Comparison of ENCODE assay signal across 14 cellular contexts in the genomic region with DNA sequence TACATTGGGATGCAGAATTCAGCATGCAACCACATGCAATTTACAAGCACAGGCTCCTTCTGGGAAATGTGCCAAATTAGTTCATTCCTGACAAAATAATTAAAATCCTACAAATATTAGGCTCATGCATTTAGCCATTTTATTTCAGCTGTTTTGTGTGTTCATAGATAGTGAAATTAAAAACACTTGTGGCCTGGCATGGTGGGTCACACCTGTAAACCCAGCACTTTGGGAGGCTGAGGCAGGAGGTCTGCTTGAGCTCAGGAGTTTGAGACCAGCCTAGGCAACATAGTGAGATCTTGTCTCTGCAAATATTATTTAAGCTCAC. TPM values are rescaled to one million over a fixed set of nuclear protein-coding genes. Genes with fewer than 3 reads are reported as not detected.
DNase-seq lines count a peak whose midpoint lies in the region; ATAC-seq and TF ChIP-seq lines count a peak whose summit lies in the region.
"Had no signal": no experiment of that assay in that cellular context is flagged by ENCODE, and none has a peak within 500 bp of the region (broad histone marks: within the 10 kb centered on the region; RNA-seq: fewer than 3 reads in every experiment).

No MANE protein-coding gene starts in this region.

- no peak for TF ChIP-seq POLR2A in thyroid gland (IDR thresholded peaks at IDR 0.05)

- no peaks in the 10 kb centered on the region for H3K9me3 ChIP-seq in cardiac muscle cell (ENCODE audit: low read depth)
- no peaks in the 10 kb centered on the region for H3K9me3 ChIP-seq in colonic mucosa
- no peaks in the 10 kb centered on the region for H3K9me3 ChIP-seq in mesodermal cell (ENCODE audit: control insufficient read depth, low read length)
- H3K9me3 ChIP-seq in thyroid gland, result no peaks in the 10 kb centered on the region

- intact Hi-C loops in Right ventricle myocardium superior (cut with DNase I), result no loop called here
- intact Hi-C loops in colonic mucosa (cut with DNase I), result no loop called here
- intact Hi-C loops in thyroid gland (cut with DNase I), result no loop called here

- no peak for TF ChIP-seq CTCF in cardiac muscle cell (IDR thresholded peaks at IDR 0.05; ENCODE audit: low read depth, low read length)
- TF ChIP-seq CTCF in colonic mucosa (IDR thresholded peaks at IDR 0.05), result no peak
- TF ChIP-seq CTCF in thyroid gland (IDR thresholded peaks at IDR 0.05), result no peak

- no peaks in the 10 kb centered on the region for H3K36me3 ChIP-seq in cardiac muscle cell
- H3K36me3 ChIP-seq in colonic mucosa, result no peaks in the 10 kb centered on the region
- no peaks in the 10 kb centered on the region for H3K36me3 ChIP-seq in mesodermal cell (ENCODE audit: control insufficient read depth, insufficient read depth, low read length)
- H3K36me3 ChIP-seq in thyroid gland, result no peaks in the 10 kb centered on the region

- H3K4me3 ChIP-seq in cardiac muscle cell (no peak overlapping the region), colonic mucosa (no peak overlapping the region), mesodermal cell (ENCODE audit: extremely low read depth, insufficient read depth, low read length, poor library complexity, severe bottlenecking) (no peak overlapping the region), thyroid gland (replicated peaks in 1 of 3) (no peak overlapping the region)

- peaks cover 22% of the 10 kb centered on the region for H3K4me1 ChIP-seq in cardiac muscle cell (ENCODE audit: low read depth)
- peaks cover 5% of the 10 kb centered on the region for H3K4me1 ChIP-seq in colonic mucosa
- H3K4me1 ChIP-seq in mesodermal cell (ENCODE audit: control insufficient read depth, insufficient read depth, low read length, poor library complexity, severe bottlenecking), result peaks cover 7% of the 10 kb centered on the region
- peaks cover 33 to 43% of the 10 kb centered on the region in 2 donors for H3K4me1 ChIP-seq in thyroid gland

- no peaks in the 10 kb centered on the region for H3K27me3 ChIP-seq in cardiac muscle cell
- no peaks in the 10 kb centered on the region for H3K27me3 ChIP-seq in colonic mucosa
- H3K27me3 ChIP-seq in thyroid gland, result no peaks in the 10 kb centered on the region

- ATAC-seq in Right ventricle myocardium superior (ENCODE audit: poor library complexity) (no peak), GM21423 (IDR thresholded peaks at IDR 0.05; ENCODE audit: unreplicated experiment) (no peak)
- ATAC-seq: activated naive CD4-positive, alpha-beta T cell treated with anti-CD3 and anti-CD28 coated beads, Interleukin-2, amount 50 U/mL, for 72 hours had no signal

- H3K27ac ChIP-seq in cardiac muscle cell (peak overlapping the region; percentile 72), colonic mucosa (peak overlapping the region; percentile 42), mesodermal cell (ENCODE audit: low read depth, low read length, severe bottlenecking) (peak overlapping the region; percentile 65), thyroid gland (peak overlapping the region; percentile 62 to 89 (median 85))

- DNase-seq in cardiac muscle cell (ENCODE audit: low read depth in 1 of 2, low spot score in 1 of 2) (no peak), Right ventricle myocardium superior (no peak), colonic mucosa (no peak), thyroid gland (no peak), NCI-H2107 treated with DMSO at 0.1 percent for 48 hours (lab: John Stamatoyannopoulos, UW; ENCODE audit: unreplicated experiment) (no peak)
- no peak for DNase-seq in stimulated activated CD4-positive, alpha-beta T cell treated with anti-CD3 and anti-CD28 coated beads, Interleukin-2, amount 100 ng/mL, for 24 hours
- DNase-seq: activated CD4-positive, CD25-positive, alpha-beta regulatory T cell; activated CD8-positive, alpha-beta memory T cell treated with anti-CD3 and anti-CD28 coated beads, Interleukin-2, amount 50 U/mL, for 4 hours; DMS 273 treated with DMSO at 0.1 percent for 48 hours; NCI-H82; stimulated activated CD4-positive, alpha-beta T cell treated with anti-CD3 and anti-CD28 coated beads, Interleukin-12 subunit alpha, Interleukin-12 subunit beta, amount 100 ng/mL, for 4 hours had no signal

- peak overlapping the region in 1 of 2 donors; percentile 51 for H3K9ac ChIP-seq in colonic mucosa (ENCODE audit: low read depth in 2 of 2, low read length in 2 of 2)

RNA-seq across cellular contexts. Expression of a gene that starts 47.0 kb away (rescaled TPM):
- total RNA-seq in cardiac muscle cell (10.4 and 20.2 TPM in 2 replicates), Right ventricle myocardium superior (21.0 TPM), colonic mucosa (10 to 100 TPM; 26.6 to 28.6 TPM), thyroid gland (10 to 100 TPM; 22.1 to 30.2 (median 24.6) TPM)
- polyA plus RNA-seq in cardiac muscle cell, result 11.7 and 23.1 TPM in 2 replicates
- polyA plus RNA-seq in mesodermal cell (2013, experiment 1 of 2), result 17.5 TPM
- polyA plus RNA-seq in mesodermal cell (2013, experiment 2 of 2), result 20.8 TPM
